ENCODE assay signal across 8 cellular contexts in the genomic region with DNA sequence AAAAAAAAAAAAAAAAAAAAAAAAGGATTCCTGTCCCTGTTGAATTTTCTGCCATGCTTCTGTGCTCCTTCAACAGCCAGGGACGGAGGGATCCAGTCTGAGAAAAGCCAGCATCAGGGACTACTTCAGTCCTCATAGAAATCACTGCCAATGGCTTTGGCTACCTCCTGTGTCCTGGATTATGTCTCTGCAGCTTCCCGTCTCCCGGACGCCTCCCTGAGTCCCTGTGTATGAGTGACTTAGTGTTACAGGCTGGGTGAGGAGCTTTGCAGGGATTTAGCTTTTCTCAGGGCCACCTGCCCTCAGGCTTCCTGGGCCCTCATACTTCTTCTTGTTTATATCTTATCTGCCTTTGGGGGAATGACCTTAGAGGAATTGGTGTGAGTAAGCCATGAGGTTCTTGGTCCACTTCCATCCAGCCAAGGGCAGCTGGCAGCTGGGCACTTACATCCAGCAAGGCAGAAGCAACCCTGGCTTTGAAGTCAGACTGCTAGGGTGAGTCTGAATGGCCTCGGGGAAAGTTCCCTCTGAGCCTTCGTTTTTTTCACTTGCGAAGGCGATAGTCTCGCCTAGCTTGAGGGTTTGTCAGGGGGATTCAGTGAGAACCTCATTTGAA.
DNase-seq lines count a peak whose midpoint lies in the region; ATAC-seq and TF ChIP-seq lines count a peak whose summit lies in the region.
"Not testable (repeated sequence)": the region's sequence is repeated elsewhere in the genome, so short reads cannot be mapped to it uniquely, and the experiment has no call there.

No MANE protein-coding gene starts in this region.

- H3F3A ChIP-seq in SU-DHL-6 (ENCODE audit: insufficient read depth): peaks cover 45% of the 10 kb centered on the region

- not testable (repeated sequence) for H3K27ac Mint-ChIP-seq in Caco-2 (ENCODE audit: unreplicated experiment)
- peak overlapping the region; percentile 95 to 98 (median 97) for H3K27ac Mint-ChIP-seq in naive B cell

- peak overlapping the region; percentile 62 for H3K4me2 ChIP-seq in SU-DHL-6 (ENCODE audit: low read depth, low read length, poor library complexity, severe bottlenecking)

- H3K79me2 ChIP-seq in SU-DHL-6 (ENCODE audit: insufficient read depth, low read length): not testable (repeated sequence)

- H3K27me3 ChIP-seq in Caco-2 (replicated peaks; ENCODE audit: control insufficient read depth, insufficient read depth, low read length); MG63; SU-DHL-6 (ENCODE audit: low read length); aorta (ENCODE audit: control insufficient read depth in 1 of 2, insufficient read depth in 2 of 2, low read length in 1 of 2): not testable (repeated sequence)

- ATAC-seq in left cardiac atrium (peak; percentile 41 to 52), aorta (ENCODE audit: low FRiP score) (peak; percentile 46)
- not testable (repeated sequence) for ATAC-seq in naive B cell (ENCODE audit: low read depth in 2 of 2)

- intact Hi-C loops in Caco-2 (cut with micrococcal nuclease; ENCODE audit: unreplicated experiment); left cardiac atrium (cut with DNase I); aorta (cut with DNase I): not testable (repeated sequence)

- H3K36me3 Mint-ChIP-seq in Caco-2 (ENCODE audit: insufficient read depth, unreplicated experiment); naive B cell: not testable (repeated sequence)

- not testable (repeated sequence) for H3K9me3 Mint-ChIP-seq in Caco-2 (ENCODE audit: unreplicated experiment); naive B cell

- CTCF ChIA-PET in Caco-2 (lab: Charles Lee): not testable (repeated sequence)

- H2AFZ ChIP-seq in SU-DHL-6 (ENCODE audit: low read depth, low read length, severe bottlenecking): not testable (repeated sequence)

- POLR2A ChIA-PET in Caco-2 (lab: Charles Lee): not testable (repeated sequence)

- peak; percentile 8 to 40 for DNase-seq in Caco-2
- DNase-seq in GM04504 (ENCODE audit: low read depth): peak; percentile 4
- DNase-seq in MG63: peak; percentile 96
- peak; percentile 51 for DNase-seq in fibroblast of gingiva (ENCODE audit: low read depth)
- DNase-seq in left cardiac atrium, naive B cell, aorta: not testable (repeated sequence)

- H3K27me3 Mint-ChIP-seq in Caco-2 (ENCODE audit: insufficient read depth, unreplicated experiment); naive B cell: not testable (repeated sequence)

- not testable (repeated sequence) for TF ChIP-seq CTCF in Caco-2 (IDR thresholded peaks at IDR 0.05; ENCODE audit: insufficient read depth in 1 of 2, low read depth in 1 of 2, low read length in 1 of 2, severe bottlenecking in 1 of 2, unreplicated experiment in 1 of 2); SU-DHL-6 (IDR thresholded peaks at IDR 0.05; ENCODE audit: insufficient read depth, low read length, poor library complexity, severe bottlenecking)

- not testable (repeated sequence) for H3K9me2 ChIP-seq in SU-DHL-6 (replicated peaks; ENCODE audit: insufficient read depth, low read length)

- not testable (repeated sequence) for H4K20me1 ChIP-seq in SU-DHL-6 (ENCODE audit: low read depth, low read length)

- H3K4me1 ChIP-seq in Caco-2; aorta (ENCODE audit: control insufficient read depth in 1 of 2, insufficient read depth in 2 of 2, low read length in 2 of 2): not testable (repeated sequence)

- H3K4me3 ChIP-seq in Caco-2 (ENCODE audit: low read depth, low read length); MG63; SU-DHL-6 (ENCODE audit: insufficient read depth, low read length, poor library complexity, severe bottlenecking); aorta (ENCODE audit: low read length in 2 of 2): not testable (repeated sequence)

- 28 to 38% methylated on average over 9 of the region's 9 CpGs for WGBS in aorta, 2 donors

- not testable (repeated sequence) for H3K4me3 Mint-ChIP-seq in Caco-2 (ENCODE audit: unreplicated experiment)
- H3K4me3 Mint-ChIP-seq in naive B cell: peak overlapping the region; percentile 30 to 82 (median 70)

- H3K4me1 Mint-ChIP-seq in Caco-2 (ENCODE audit: low read depth, unreplicated experiment): not testable (repeated sequence)
- peaks cover 44 to 86% (median 70%) of the 10 kb centered on the region in 3 donors for H3K4me1 Mint-ChIP-seq in naive B cell

- peak overlapping the region; percentile 99 for H3K27ac ChIP-seq in SU-DHL-6 (ENCODE audit: low read depth, low read length)
- H3K27ac ChIP-seq in aorta (ENCODE audit: low read depth in 1 of 2, low read length in 2 of 2): not testable (repeated sequence)

- H3K9me3 ChIP-seq in Caco-2; MG63; SU-DHL-6 (ENCODE audit: insufficient read depth, low read length); aorta (ENCODE audit: control insufficient read depth, low read length): not testable (repeated sequence)

- H3K36me3 ChIP-seq in Caco-2 (ENCODE audit: control insufficient read depth, insufficient read depth, low read length); MG63; SU-DHL-6 (ENCODE audit: low read length); aorta (ENCODE audit: control insufficient read depth in 1 of 2, insufficient read depth in 2 of 2, low read length in 1 of 2): not testable (repeated sequence)

- peak overlapping the region; percentile 48 for H3K9ac ChIP-seq in SU-DHL-6 (ENCODE audit: low read length)

- BruUV-seq in Caco-2 (replicated peaks; lab: Mats Ljungman, UMichigan): not testable (repeated sequence)
